9 cellular contexts compared by ENCODE assay signal in the genomic region with DNA sequence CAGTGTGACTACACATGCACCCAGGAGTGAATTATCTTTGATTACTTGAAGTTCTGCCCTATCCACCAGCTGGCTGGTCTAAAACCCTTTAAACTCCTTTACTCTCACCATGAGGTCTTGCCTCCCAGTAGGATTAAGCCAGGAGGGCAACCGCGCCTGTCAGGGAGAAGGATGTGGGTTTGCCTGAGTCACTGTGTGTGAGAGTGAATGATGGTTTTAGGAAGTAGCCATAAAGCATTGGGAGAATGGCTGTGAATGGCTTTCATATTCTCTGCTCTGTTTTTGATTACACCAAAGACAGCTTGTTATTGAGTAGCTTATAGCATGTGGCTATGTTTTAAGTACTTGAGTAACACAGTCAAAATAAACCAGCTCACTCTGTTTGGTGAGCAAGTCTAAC.
DNase-seq lines count a peak whose midpoint lies in the region; ATAC-seq and TF ChIP-seq lines count a peak whose summit lies in the region.
"Had no signal": no experiment of that assay in that cellular context is flagged by ENCODE, and none has a peak within 500 bp of the region (broad histone marks: within the 10 kb centered on the region; RNA-seq: fewer than 3 reads in every experiment).

No MANE protein-coding gene starts in this region.

- in situ Hi-C loops in ACHN (cut with HindIII; ENCODE audit: low pct_ligation_motif_present, low pct_unique_long_range_greater_than_20kb, low sequenced_read_pairs): no loop called here

- H3K4me1 ChIP-seq in SJSA1 (replicated peaks): peaks cover 23% of the 10 kb centered on the region

- no peak for ATAC-seq in GM21526 (IDR thresholded peaks at IDR 0.05; ENCODE audit: low FRiP score, unreplicated experiment)

- H3K9me3 ChIP-seq in SJSA1 (replicated peaks): no peaks in the 10 kb centered on the region

- no peaks in the 10 kb centered on the region for H3K36me3 ChIP-seq in SJSA1

- DNase-seq in ACHN (peak; percentile 75), HT1080 (ENCODE audit: low read depth) (peak; percentile 99), SJSA1 (ENCODE audit: low read depth in 1 of 2, low spot score in 2 of 2) (peak; percentile 90 to 93), fibroblast of pulmonary artery (ENCODE audit: low read depth) (peak; percentile 80), SIG-M5 (lab: John Stamatoyannopoulos, UW) (no peak), DMS53 treated with DMSO at 0.1 percent for 48 hours (lab: John Stamatoyannopoulos, UW; ENCODE audit: unreplicated experiment) (no peak)
- no peak for DNase-seq in activated CD8-positive, alpha-beta memory T cell treated with anti-CD3 and anti-CD28 coated beads, Interleukin-2, amount 50 U/mL, for 4 hours
- DNase-seq: midbrain had no signal

- H3K4me3 ChIP-seq in SJSA1 (no peak overlapping the region), fibroblast of pulmonary artery (replicated peaks; ENCODE audit: low read depth, low read length) (no peak overlapping the region)

- TF ChIP-seq CTCF in fibroblast of pulmonary artery (IDR thresholded peaks at IDR 0.05; ENCODE audit: low read length, missing control alignments): no peak

- H3K27me3 ChIP-seq in SJSA1 (replicated peaks): no peaks in the 10 kb centered on the region

- peak overlapping the region; percentile 38 for H3K27ac ChIP-seq in SJSA1

Comparison
In these comparisons a context has a peak if more than half of its experiments do, and no peak if none do; other contexts are left out.
1. DNase-seq: peak in ACHN (single experiment), HT1080 (single experiment), SJSA1 (2 of 2) and fibroblast of pulmonary artery (single experiment); none in SIG-M5 (single experiment), DMS53 treated with DMSO at 0.1 percent for 48 hours (single experiment) and activated CD8-positive, alpha-beta memory T cell treated with anti-CD3 and anti-CD28 coated beads, Interleukin-2, amount 50 U/mL, for 4 hours (single experiment).